Comparison of ENCODE assay signal across 8 cellular contexts in genomic region chr17:33964344-33964979, GRCh38.
DNase-seq lines count a peak whose midpoint lies in the region; ATAC-seq, FAIRE-seq and TF ChIP-seq lines count a peak whose summit lies in the region.
"Had no signal": no experiment of that assay in that cellular context is flagged by ENCODE, and none has a peak within 500 bp of the region (broad histone marks: within the 10 kb centered on the region; RNA-seq: fewer than 3 reads in every experiment).

No MANE protein-coding gene starts in this region.

- ATAC-seq in GM19467 (IDR thresholded peaks at IDR 0.05; ENCODE audit: unreplicated experiment) (peak; percentile 71), HG03439 (IDR thresholded peaks at IDR 0.05; ENCODE audit: unreplicated experiment) (peak; percentile 91), aorta (ENCODE audit: low FRiP score) (no peak)
- peak; percentile 50 to 73 for ATAC-seq in activated naive CD4-positive, alpha-beta T cell treated with anti-CD3 and anti-CD28 coated beads, Interleukin-2, amount 50 U/mL, for 72 hours

- no peak overlapping the region for H3K27ac ChIP-seq in aorta (ENCODE audit: low read depth in 1 of 2, low read length in 2 of 2)
- H3K27ac ChIP-seq: Peyer's patch had no signal

- no peak for TF ChIP-seq POLR2A in GM12892 (IDR thresholded peaks at IDR 0.05; ENCODE audit: low read depth, low read length)

- FAIRE-seq in GM12892 (lab: Jason Lieb, UNC): peak; percentile 97

- intact Hi-C loops in aorta (cut with DNase I): no loop called here

- no peak overlapping the region for H3K27ac Mint-ChIP-seq in activated naive CD4-positive, alpha-beta T cell treated with anti-CD3 and anti-CD28 coated beads, Interleukin-2, amount 50 U/mL, for 72 hours

- 64 to 70% methylated on average over 5 of the region's 5 CpGs for WGBS in aorta, 2 donors

- DNase-seq in GM12892 (ENCODE audit: insufficient read length) (peak; percentile 47), aorta (no peak), NCI-H524 treated with DMSO at 0.1 percent for 48 hours (lab: John Stamatoyannopoulos, UW) (no peak), A172 (ENCODE audit: low spot score) (no peak)
- DNase-seq in activated naive CD4-positive, alpha-beta T cell treated with anti-CD3 and anti-CD28 coated beads, Interleukin-2, amount 50 U/mL, for 72 hours (ENCODE audit: low spot score in 2 of 2): no peak

- H3K9me3 Mint-ChIP-seq in activated naive CD4-positive, alpha-beta T cell treated with anti-CD3 and anti-CD28 coated beads, Interleukin-2, amount 50 U/mL, for 72 hours: peaks cover 0 to 3% of the 10 kb centered on the region in 2 donors

- no peaks in the 10 kb centered on the region for H3K9me3 ChIP-seq in aorta (ENCODE audit: control insufficient read depth, low read length)

- no peaks in the 10 kb centered on the region for H3K36me3 ChIP-seq in aorta (ENCODE audit: control insufficient read depth in 1 of 2, insufficient read depth in 2 of 2, low read length in 1 of 2)
- H3K36me3 ChIP-seq: Peyer's patch had no signal

- no peaks in the 10 kb centered on the region for H3K4me1 ChIP-seq in aorta (ENCODE audit: control insufficient read depth in 1 of 2, insufficient read depth in 2 of 2, low read length in 2 of 2)
- H3K4me1 ChIP-seq: Peyer's patch had no signal

- no peak overlapping the region for H3K4me3 ChIP-seq in aorta (ENCODE audit: low read length in 2 of 2)
- H3K4me3 ChIP-seq: Peyer's patch had no signal

- H3K36me3 Mint-ChIP-seq in activated naive CD4-positive, alpha-beta T cell treated with anti-CD3 and anti-CD28 coated beads, Interleukin-2, amount 50 U/mL, for 72 hours: no peaks in the 10 kb centered on the region

- H3K27me3 ChIP-seq in aorta (ENCODE audit: control insufficient read depth in 1 of 2, insufficient read depth in 2 of 2, low read length in 1 of 2): no peaks in the 10 kb centered on the region
- H3K27me3 ChIP-seq: Peyer's patch had no signal
